11 cellular contexts compared by ENCODE assay signal in the genomic region with DNA sequence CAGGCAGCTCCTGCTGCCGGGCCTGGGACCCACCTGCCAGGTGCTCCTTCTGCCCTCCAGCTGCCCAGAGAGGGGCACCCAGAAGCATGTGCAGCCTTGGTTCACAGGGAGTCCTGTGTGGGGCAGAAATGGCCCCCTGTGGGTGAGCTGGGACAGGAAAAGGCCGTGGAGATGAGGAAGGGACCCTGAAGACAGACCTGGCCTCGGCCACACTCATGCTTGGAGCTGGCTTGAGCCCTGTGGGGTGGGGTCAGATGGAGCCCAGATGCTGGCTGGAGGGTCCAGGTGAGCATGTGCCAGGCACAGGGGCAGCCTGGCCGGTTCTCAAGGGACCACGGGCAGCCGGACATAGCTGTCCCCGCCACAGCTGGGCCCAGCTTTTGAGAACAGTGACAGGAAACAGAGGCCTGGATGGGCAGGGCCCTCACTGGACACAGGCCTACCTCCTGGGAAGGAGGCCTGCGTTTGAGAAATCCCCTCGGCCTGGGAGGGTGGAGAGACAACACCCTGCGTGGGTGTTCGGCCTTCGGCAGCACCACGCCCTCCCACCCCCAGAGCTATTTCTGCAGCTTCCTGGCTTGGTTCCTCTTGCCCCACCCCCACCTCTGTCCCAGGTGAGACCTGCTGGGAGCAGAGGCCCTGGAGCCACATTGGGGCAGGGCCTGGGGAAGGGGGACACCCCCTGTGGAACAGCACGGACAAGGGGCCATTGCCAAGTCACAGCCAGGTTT.
DNase-seq lines count a peak whose midpoint lies in the region; ATAC-seq, FAIRE-seq and TF ChIP-seq lines count a peak whose summit lies in the region.
"Had no signal": no experiment of that assay in that cellular context is flagged by ENCODE, and none has a peak within 500 bp of the region (broad histone marks: within the 10 kb centered on the region; RNA-seq: fewer than 3 reads in every experiment).

No MANE protein-coding gene starts in this region.

- no peak overlapping the region for H3K4me3 ChIP-seq in skin epidermis
- H3K4me3 ChIP-seq: coronary artery had no signal

- ATAC-seq in GM18519 (IDR thresholded peaks at IDR 0.05; ENCODE audit: low FRiP score, unreplicated experiment) (peak; percentile 31), Right ventricle myocardium inferior (peak; percentile 14), GM19324 (IDR thresholded peaks at IDR 0.05; ENCODE audit: low FRiP score, unreplicated experiment) (no peak), GM19395 (IDR thresholded peaks at IDR 0.05; ENCODE audit: unreplicated experiment) (no peak)

- TF ChIP-seq POLR2A in H54 (IDR thresholded peaks at IDR 0.05; ENCODE audit: low read depth, low read length), result no peak

- DNase-seq in NCI-H69 (lab: John Stamatoyannopoulos, UW), result peak; percentile 24
- peak; percentile 70 for DNase-seq in Right ventricle myocardium inferior (ENCODE audit: missing footprints)
- DNase-seq in NCI-H2107 (lab: John Stamatoyannopoulos, UW), result no peak
- no peak for DNase-seq in H54 (ENCODE audit: insufficient read length, low spot score)
- DNase-seq: kidney glomerular epithelial cell, NCI-H510A had no signal

- FAIRE-seq in H54 (lab: Jason Lieb, UNC), result no peak

- intact Hi-C loops in Right ventricle myocardium inferior (cut with DNase I), result no loop called here

- H3K27ac ChIP-seq in skin epidermis, result peak overlapping the region in 15 of 21 experiments; percentile 1 to 86 (median 65)

Comparison
In these comparisons a context has a peak if more than half of its experiments do, and no peak if none do; other contexts are left out.
1. ATAC-seq: peak in GM18519 (single experiment) and Right ventricle myocardium inferior (single experiment); none in GM19324 (single experiment) and GM19395 (single experiment).
2. DNase-seq: peak in NCI-H69 (single experiment) and Right ventricle myocardium inferior (single experiment); none in NCI-H2107 (single experiment) and H54 (single experiment).